In the genomic region with DNA sequence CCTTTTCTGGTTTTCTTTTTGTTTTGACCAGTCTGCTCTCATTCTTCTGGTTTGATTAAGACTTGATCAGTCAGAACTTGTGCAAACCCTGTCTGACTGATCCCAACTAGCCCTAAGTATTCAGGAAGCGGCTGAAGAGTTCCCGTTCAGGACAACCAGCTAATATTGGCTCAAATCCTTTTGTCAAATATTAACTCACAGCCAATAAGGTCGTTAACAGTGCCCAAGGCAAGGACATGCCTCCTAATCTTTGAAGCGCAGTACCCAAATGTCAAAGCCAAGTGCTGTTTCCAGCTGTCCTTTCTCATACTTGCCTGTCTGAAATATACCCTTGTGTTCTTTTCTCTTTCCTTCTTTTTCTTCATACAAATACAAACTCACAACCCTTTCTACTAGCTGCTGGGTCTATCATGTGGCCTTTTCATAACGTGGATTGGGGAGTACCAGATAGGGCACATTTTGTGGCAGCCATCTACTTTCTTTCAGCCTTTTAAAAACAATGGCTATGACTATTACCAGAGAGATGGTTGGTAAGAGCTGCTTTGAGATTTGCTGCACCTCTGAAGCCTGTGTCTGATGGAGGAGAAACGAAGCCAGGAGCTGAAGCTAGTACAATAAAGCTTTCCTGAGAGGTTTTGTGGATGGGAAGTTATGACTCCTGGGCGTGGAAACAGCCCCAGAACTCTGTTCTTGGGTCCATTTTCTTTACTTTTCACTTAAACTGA, we compare ENCODE assay signal across 18 cellular contexts.
DNase-seq lines count a peak whose midpoint lies in the region; ATAC-seq, FAIRE-seq and TF ChIP-seq lines count a peak whose summit lies in the region.
"Had no signal": no experiment of that assay in that cellular context is flagged by ENCODE, and none has a peak within 500 bp of the region (broad histone marks: within the 10 kb centered on the region; RNA-seq: fewer than 3 reads in every experiment).

No MANE protein-coding gene starts in this region.

- H3K4me3 ChIP-seq in left lung (no peak overlapping the region), small intestine (ENCODE audit: low read depth in 1 of 2, low read length in 2 of 2) (no peak overlapping the region)

- H3K27me3 ChIP-seq in left lung (no peaks in the 10 kb centered on the region), small intestine (ENCODE audit: control insufficient read depth in 2 of 2, insufficient read depth in 2 of 2, low read length in 2 of 2) (no peaks in the 10 kb centered on the region)

- ATAC-seq in left lung (peak; percentile 44), GM21717 (IDR thresholded peaks at IDR 0.05; ENCODE audit: unreplicated experiment) (no peak)
- ATAC-seq: activated CD4-positive, CD25-positive, alpha-beta regulatory T cell treated with anti-CD3 and anti-CD28 coated beads, Interleukin-2, amount 50 U/mL, for 24 hours; natural killer cell; sciatic nerve had no signal

- H3K9me3 ChIP-seq in left lung (no peaks in the 10 kb centered on the region), small intestine (ENCODE audit: control insufficient read depth, low read depth) (no peaks in the 10 kb centered on the region)

- H3K4me1 ChIP-seq in left lung = no peaks in the 10 kb centered on the region
- H3K4me1 ChIP-seq in small intestine (ENCODE audit: control insufficient read depth in 2 of 2, insufficient read depth in 1 of 2, low read depth in 1 of 2, low read length in 1 of 2) = no peaks in the 10 kb centered on the region

- no peak for TF ChIP-seq CTCF in left lung (IDR thresholded peaks at IDR 0.05)

- DNase-seq in HT-29 (ENCODE audit: low spot score) (peak; percentile 62), glomerular visceral epithelial cell (ENCODE audit: extremely low spot score) (peak; percentile 21), left lung (no peak), small intestine (peak; percentile 61), NCI-H1436 treated with DMSO at 0.1 percent for 48 hours (lab: John Stamatoyannopoulos, UW) (no peak), RPMI8226 (no peak)
- DNase-seq: activated gamma-delta T cell treated with Interleukin-2 at 50 U/mL for 16 hours; anterior cingulate cortex; CD4-positive, alpha-beta memory T cell; GDM1; HCEC 1CT; head of caudate nucleus; IMR-90; natural killer cell had no signal

- H3K27ac ChIP-seq in left lung (no peak overlapping the region), small intestine (ENCODE audit: low read depth in 1 of 2, low read length in 1 of 2) (no peak overlapping the region)

- intact Hi-C loops in left lung (cut with DNase I) = no loop called here

- 15 to 53% (median 27%) methylated on average over 7 of the region's 7 CpGs for WGBS in small intestine, 3 donors

- no peaks in the 10 kb centered on the region for H3K36me3 ChIP-seq in left lung
- H3K36me3 ChIP-seq in small intestine (ENCODE audit: control insufficient read depth in 2 of 2, insufficient read depth in 2 of 2, low read length in 2 of 2) = no peaks in the 10 kb centered on the region

- FAIRE-seq in small intestine (lab: Jason Lieb, UNC) = no peak
- FAIRE-seq: GM12892 had no signal

Comparison
In these comparisons a context has a peak if more than half of its experiments do, and no peak if none do; other contexts are left out.
1. DNase-seq: peak in HT-29 (single experiment), glomerular visceral epithelial cell (single experiment) and small intestine (single experiment); none in left lung (0 of 2), NCI-H1436 treated with DMSO at 0.1 percent for 48 hours (single experiment) and RPMI8226 (single experiment).